8 cellular contexts compared by ENCODE assay signal in the genomic region with DNA sequence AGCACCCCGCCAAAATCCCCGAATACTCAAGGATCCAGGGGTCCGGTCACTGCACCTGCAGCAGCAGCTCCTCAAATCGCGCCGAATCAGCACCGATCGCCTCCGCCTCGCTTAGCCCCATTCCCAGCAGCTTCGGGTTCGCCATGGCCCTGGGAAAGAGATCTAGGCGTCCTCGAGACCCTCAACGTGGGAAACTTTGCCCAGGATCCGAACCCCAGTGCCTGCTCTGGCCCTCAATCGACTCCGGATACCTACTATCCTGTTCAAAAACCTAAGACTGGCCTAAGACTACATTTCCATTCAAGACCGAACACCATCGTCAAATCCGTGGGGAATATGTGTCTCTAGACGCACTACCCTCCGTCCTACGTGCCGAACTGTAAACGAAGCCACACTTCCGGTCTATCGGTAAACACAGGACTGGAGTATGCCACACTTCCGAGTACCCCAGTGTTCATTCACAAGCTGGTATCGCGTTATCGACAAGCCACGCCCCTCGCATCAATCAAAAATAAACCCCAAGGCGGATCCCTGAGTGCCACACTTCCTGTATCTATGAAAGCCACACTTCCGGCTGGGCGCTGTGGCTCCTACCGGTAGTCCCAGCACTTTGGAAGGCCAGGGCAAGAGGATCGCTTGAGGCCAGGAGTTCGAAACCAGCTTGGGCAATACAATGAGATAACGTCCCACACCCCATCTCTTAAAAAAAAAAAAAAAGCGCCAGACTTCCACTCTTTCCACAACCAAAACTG. TPM values are rescaled to one million over a fixed set of nuclear protein-coding genes. Genes with fewer than 3 reads are reported as not detected.
A peak's percentile ranks its signal among the peaks of the same experiment; 100 is the strongest.
DNase-seq lines count a peak whose midpoint lies in the region; ATAC-seq and TF ChIP-seq lines count a peak whose summit lies in the region.

A gene (minus strand): TSS at position 385 of the 752 bp plus-strand sequence. CDS start 240 bp downstream, at position 145.

- peak; percentile 56 for ATAC-seq in GM21723 (IDR thresholded peaks at IDR 0.05; ENCODE audit: unreplicated experiment)

- peak within 1 kb of the TSS; percentile 60; the same call in 1 of the 2 replicates for H2AFZ ChIP-seq in KMS-11 (ENCODE audit: low read depth)

- 0 to 2% methylated on average over 7 to 15 of the region's 42 CpGs for WGBS in esophagus squamous epithelium, 2 donors

- H3K27me3 ChIP-seq in KMS-11 (ENCODE audit: insufficient read depth, low read depth) (no peaks in the 10 kb centered on the region), Peyer's patch (no peaks in the 10 kb centered on the region), esophagus squamous epithelium (no peaks in the 10 kb centered on the region)

- DNase-seq in DMS53 (lab: John Stamatoyannopoulos, UW), result peak; percentile 99
- DNase-seq in Peyer's patch, result peak; percentile 94 to 99 (median 99)
- DNase-seq in activated T-cell treated with anti-CD3 and anti-CD28 coated beads, Interleukin-2, amount 50 U/mL, for 48 hours, result peak; percentile 96
- DNase-seq in esophagus squamous epithelium (lab: John Stamatoyannopoulos, UW), result peak; percentile 82
- peak; percentile 100 for DNase-seq in myocyte (ENCODE audit: low read depth)
- peak; percentile 86 to 95 for DNase-seq in stimulated activated CD8-positive, alpha-beta memory T cell treated with anti-CD3 and anti-CD28 coated beads, Interleukin-7, amount 100 ng/mL, for 48 hours (ENCODE audit: extremely low read depth in 1 of 2, low read depth in 1 of 2)

- H3K4me1 ChIP-seq in KMS-11 (ENCODE audit: low read depth, poor library complexity, severe bottlenecking) (peaks cover 39% of the 10 kb centered on the region), Peyer's patch (peaks cover 3 to 21% (median 13%) of the 10 kb centered on the region in 4 donors), esophagus squamous epithelium (peaks cover 10 to 68% (median 15%) of the 10 kb centered on the region in 3 donors)

- intact Hi-C loops in esophagus squamous epithelium (cut with DNase I), result no loop called here

- H3K79me2 ChIP-seq in KMS-11 (ENCODE audit: insufficient read depth, low read depth), result peaks cover 24% of the 10 kb centered on the region

- no peaks in the 10 kb centered on the region for H4K20me1 ChIP-seq in KMS-11 (ENCODE audit: insufficient read depth)

- peak within 1 kb of the TSS; percentile 70 for H3K4me2 ChIP-seq in KMS-11

- H3K27ac ChIP-seq in KMS-11 (peak within 1 kb of the TSS; percentile 88), Peyer's patch (peak within 1 kb of the TSS; percentile 95 to 99 (median 98)), esophagus squamous epithelium (peak within 1 kb of the TSS; percentile 96 to 99 (median 98))

- TF ChIP-seq POLR2A in Peyer's patch (IDR thresholded peaks at IDR 0.05), result peak; percentile 41 to 48
- TF ChIP-seq POLR2A in esophagus squamous epithelium (IDR thresholded peaks at IDR 0.05), result peak in 3 of 4 donors; percentile 17 to 61 (median 38)

- H3K4me3 ChIP-seq in KMS-11 (IDR thresholded peaks at IDR 0.05; ENCODE audit: insufficient read depth, low read depth, low read length) (peak within 1 kb of the TSS; percentile 39), Peyer's patch (peak within 1 kb of the TSS; percentile 72 to 98 (median 81)), esophagus squamous epithelium (peak within 1 kb of the TSS; percentile 70 to 94 (median 90))

- H3K9me3 ChIP-seq in Peyer's patch (no peaks in the 10 kb centered on the region), esophagus squamous epithelium (no peaks in the 10 kb centered on the region)

- H3K36me3 ChIP-seq in KMS-11 (ENCODE audit: insufficient read depth) (no peaks in the 10 kb centered on the region), Peyer's patch (peaks cover 0 to 18% (median 0%) of the 10 kb centered on the region in 3 donors), esophagus squamous epithelium (peaks cover 0 to 36% (median 10%) of the 10 kb centered on the region in 3 donors)

- peak within 1 kb of the TSS; percentile 81; the same call in 1 of the 2 replicates for H3K9ac ChIP-seq in KMS-11

- no peak for TF ChIP-seq CTCF in KMS-11 (conservative IDR thresholded peaks at IDR 0.05; ENCODE audit: low read depth, low read length)
- TF ChIP-seq CTCF in Peyer's patch (IDR thresholded peaks at IDR 0.05), result peak in 3 of 6 experiments; percentile 33 to 42 (median 36)
- peak in 3 of 6 experiments; percentile 25 to 41 (median 30) for TF ChIP-seq CTCF in esophagus squamous epithelium (IDR thresholded peaks at IDR 0.05)

RNA-seq across cellular contexts. Expression of the gene that starts here (rescaled TPM):
- total RNA-seq in Peyer's patch, result 100 to 1,000 TPM in 3 of 4 donors, 10 to 100 TPM in 1; 96.2 to 229 (median 115) TPM
- 10 to 100 TPM; 54.4 to 91.2 (median 67.2) TPM for total RNA-seq in esophagus squamous epithelium
- 53.7 and 59.3 TPM in 2 replicates for total RNA-seq in myocyte
- polyA plus RNA-seq in myocyte (2012), result 75.2 TPM

Comparison
In these comparisons a context has a peak if more than half of its experiments do, and no peak if none do; other contexts are left out.
1. Peak in every context shown above with its lines: DNase-seq, ATAC-seq, H3K4me3 ChIP-seq and H3K27ac ChIP-seq.
2. H3K4me3 ChIP-seq: peak in every context shown above with its lines; median percentile 90 in esophagus squamous epithelium; 81 in Peyer's patch; 39 in KMS-11.